ENCODE assay signal across 24 cellular contexts in genomic region chr16:19029980-19030379, GRCh38.
"Had no signal": no experiment of that assay in that cellular context is flagged by ENCODE, and none has a peak within 500 bp of the region (broad histone marks: within the 10 kb centered on the region; RNA-seq: fewer than 3 reads in every experiment).

No MANE protein-coding gene starts in this region.

- H3K9me3 ChIP-seq: esophagus muscularis mucosa, lower lobe of right lung, prostate gland, sigmoid colon, uterus had no signal

- H3K27ac ChIP-seq: epithelial cell of prostate, esophagus muscularis mucosa, lower lobe of right lung, parathyroid adenoma, prostate gland, sigmoid colon, skin epidermis, uterus had no signal

- ATAC-seq: left lobe of liver; lower lobe of right lung; stimulated activated naive B cell treated with anti-CD40 and anti-IgM and Interleukin-4, amounts not matched to agents 10 μg/mL and 1 μg/mL and 100 μg/mL, for 72 hours had no signal

- DNase-seq: cortex of kidney; effector memory CD4-positive, alpha-beta T cell; foreskin fibroblast; head of caudate nucleus; hypothalamus; kidney glomerular epithelial cell; lower lobe of right lung; mesenchymal stem cell; midbrain; naive B cell; retina; sigmoid colon; stimulated activated CD4-positive, alpha-beta T cell treated with anti-CD3 and anti-CD28 coated beads, Interleukin-2, amount 100 ng/mL, for 24 hours; stimulated activated CD4-positive, alpha-beta T cell treated with anti-CD3 and anti-CD28 coated beads, Interleukin-4, amount 100 ng/mL, for 4 hours; stimulated activated naive B cell treated with anti-CD40 and anti-IgM and Interleukin-4, amounts not matched to agents 10 μg/mL and 1 μg/mL and 100 μg/mL, for 72 hours; uterus had no signal

- H3K79me2 ChIP-seq: parathyroid adenoma had no signal

- H3K4me3 ChIP-seq: esophagus muscularis mucosa, lower lobe of right lung, prostate gland, sigmoid colon, skin epidermis, uterus had no signal

- H3K36me3 ChIP-seq: prostate gland, sigmoid colon, uterus had no signal

- H3K4me1 ChIP-seq: esophagus muscularis mucosa, lower lobe of right lung, parathyroid adenoma, prostate gland, sigmoid colon, uterus had no signal

- H3K9ac ChIP-seq: parathyroid adenoma had no signal

- H2AFZ ChIP-seq: parathyroid adenoma had no signal

- H3K27me3 ChIP-seq: esophagus muscularis mucosa, sigmoid colon, uterus had no signal

- FAIRE-seq: endometrium, islet of Langerhans had no signal
